In genomic region chr5:110179291-110179690, GRCh38 we compare ENCODE assay signal across 26 cellular contexts.
"Had no signal": no experiment of that assay in that cellular context is flagged by ENCODE, and none has a peak within 500 bp of the region (broad histone marks: within the 10 kb centered on the region; RNA-seq: fewer than 3 reads in every experiment).

No MANE protein-coding gene starts in this region.

- H3K9me3 ChIP-seq: adrenal gland, left lung, sigmoid colon, stomach, suprapubic skin had no signal

- H3K9me3 Mint-ChIP-seq: activated T-helper 2 cell treated with anti-CD3 and anti-CD28 coated beads, Interferon-gamma antibody, Interleukin-2, Interleukin-4, amounts not matched to agents 10 μg/mL and 5 μg/mL and 100 μg/mL, durations not matched to agents 14 hours and 24 hours and 36 hours; nephron had no signal

- H3K4me1 Mint-ChIP-seq: activated CD4-positive, alpha-beta T cell treated with anti-CD3 and anti-CD28 coated beads for 36 hours; immature natural killer cell; stimulated activated memory B cell treated with anti-CD40 and anti-IgM and Interleukin-4, amounts not matched to agents 10 μg/mL and 1 μg/mL and 100 μg/mL, for 72 hours had no signal

- H3K4me3 Mint-ChIP-seq: activated CD4-positive, alpha-beta T cell treated with anti-CD3 and anti-CD28 coated beads for 36 hours; activated naive CD8-positive, alpha-beta T cell; activated T-cell treated with anti-CD3 and anti-CD28 coated beads, Interleukin-2, amount 50 U/mL, for 4 hours; immature natural killer cell; nephron; stimulated activated memory B cell treated with anti-CD40 and anti-IgM and Interleukin-4, amounts not matched to agents 10 μg/mL and 1 μg/mL and 100 μg/mL, for 72 hours had no signal

- DNase-seq: activated CD4-positive, alpha-beta T cell treated with anti-CD3 and anti-CD28 coated beads for 36 hours; activated CD4-positive, alpha-beta T cell treated with anti-CD3 and anti-CD28 coated beads, Interleukin-2, amount 50 U/mL, for 4 hours; activated CD8-positive, alpha-beta memory T cell treated with anti-CD3 and anti-CD28 coated beads for 24 hours; activated CD8-positive, alpha-beta memory T cell treated with anti-CD3 and anti-CD28 coated beads, Interleukin-2, amount 50 U/mL, for 48 hours; activated naive CD4-positive, alpha-beta T cell; activated T-cell treated with anti-CD3 and anti-CD28 coated beads, Interleukin-2, amount 50 U/mL, for 4 hours; adrenal gland; cerebellar nuclear complex; cortex of kidney; effector CD8-positive, alpha-beta T cell; foreskin keratinocyte; immature natural killer cell; left lung; midbrain; sigmoid colon; stimulated activated CD4-positive, alpha-beta T cell treated with anti-CD3 and anti-CD28 coated beads, Interleukin-15, amount 100 ng/mL, for 24 hours; stomach; T-helper 9 cell had no signal

- H3K4me2 ChIP-seq: smooth muscle cell had no signal

- H3K27me3 Mint-ChIP-seq: activated CD4-positive, alpha-beta T cell treated with anti-CD3 and anti-CD28 coated beads for 36 hours; activated naive CD8-positive, alpha-beta T cell; stimulated activated memory B cell treated with anti-CD40 and anti-IgM and Interleukin-4, amounts not matched to agents 10 μg/mL and 1 μg/mL and 100 μg/mL, for 72 hours had no signal

- H3K4me1 ChIP-seq: adrenal gland, foreskin keratinocyte, left lung, sigmoid colon, stomach, suprapubic skin, tibial nerve had no signal

- H3K27me3 ChIP-seq: adrenal gland, left lung, sigmoid colon, stomach, suprapubic skin, tibial nerve had no signal

- ATAC-seq: activated CD4-positive, alpha-beta T cell treated with anti-CD3 and anti-CD28 coated beads for 36 hours; activated T-cell treated with anti-CD3 and anti-CD28 coated beads, Interleukin-2, amount 50 U/mL, for 4 hours; foreskin keratinocyte; stimulated activated memory B cell treated with anti-CD40 and anti-IgM and Interleukin-4, amounts not matched to agents 10 μg/mL and 1 μg/mL and 100 μg/mL, for 72 hours had no signal

- H3K36me3 ChIP-seq: adrenal gland, left lung, sigmoid colon, stomach, suprapubic skin, tibial nerve had no signal

- H3K27ac Mint-ChIP-seq: activated CD4-positive, alpha-beta T cell treated with anti-CD3 and anti-CD28 coated beads for 36 hours; activated naive CD8-positive, alpha-beta T cell; activated T-helper 2 cell treated with anti-CD3 and anti-CD28 coated beads, Interferon-gamma antibody, Interleukin-2, Interleukin-4, amounts not matched to agents 10 μg/mL and 5 μg/mL and 100 μg/mL, durations not matched to agents 14 hours and 24 hours and 36 hours; immature natural killer cell; stimulated activated memory B cell treated with anti-CD40 and anti-IgM and Interleukin-4, amounts not matched to agents 10 μg/mL and 1 μg/mL and 100 μg/mL, for 72 hours had no signal

- H3K27ac ChIP-seq: adrenal gland, foreskin keratinocyte, left lung, sigmoid colon, stomach, suprapubic skin, tibial nerve had no signal

- H3K4me3 ChIP-seq: adrenal gland, left lung, lung, sigmoid colon, smooth muscle cell, stomach, suprapubic skin, tibial nerve had no signal

- H3K36me3 Mint-ChIP-seq: immature natural killer cell; stimulated activated memory B cell treated with anti-CD40 and anti-IgM and Interleukin-4, amounts not matched to agents 10 μg/mL and 1 μg/mL and 100 μg/mL, for 72 hours had no signal
